Comparison of ENCODE assay signal across 11 cellular contexts in genomic region chr5:132656774-132657355, GRCh38. TPM values are rescaled to one million over a fixed set of nuclear protein-coding genes. Genes with fewer than 3 reads are reported as not detected.
A peak's percentile ranks its signal among the peaks of the same experiment; 100 is the strongest.
DNase-seq lines count a peak whose midpoint lies in the region; ATAC-seq, FAIRE-seq and TF ChIP-seq lines count a peak whose summit lies in the region.
"Had no signal": no experiment of that assay in that cellular context is flagged by ENCODE, and none has a peak within 500 bp of the region (broad histone marks: within the 10 kb centered on the region; RNA-seq: fewer than 3 reads in every experiment).

No MANE protein-coding gene starts in this region.

- FAIRE-seq in H54 (lab: Jason Lieb, UNC): no peak
- FAIRE-seq: G401.6 had no signal

- peaks cover 6% of the 10 kb centered on the region for H3K27me3 Mint-ChIP-seq in activated CD8-positive, alpha-beta T cell treated with anti-CD3 and anti-CD28 coated beads, Interleukin-2, amount 10 ng/mL, durations not matched to agents 7 days and 5 days (ENCODE audit: low read depth)
- H3K27me3 Mint-ChIP-seq in Caco-2 (ENCODE audit: insufficient read depth, unreplicated experiment): no peaks in the 10 kb centered on the region

- no peaks in the 10 kb centered on the region for H3K36me3 Mint-ChIP-seq in activated CD8-positive, alpha-beta T cell treated with anti-CD3 and anti-CD28 coated beads, Interleukin-2, amount 10 ng/mL, durations not matched to agents 7 days and 5 days (ENCODE audit: low read depth)
- no peaks in the 10 kb centered on the region for H3K36me3 Mint-ChIP-seq in Caco-2 (ENCODE audit: insufficient read depth, unreplicated experiment)

- H3K9me3 Mint-ChIP-seq in activated CD8-positive, alpha-beta T cell treated with anti-CD3 and anti-CD28 coated beads, Interleukin-2, amount 10 ng/mL, durations not matched to agents 7 days and 5 days (ENCODE audit: insufficient read depth): no peaks in the 10 kb centered on the region
- no peaks in the 10 kb centered on the region for H3K9me3 Mint-ChIP-seq in Caco-2 (ENCODE audit: unreplicated experiment)

- BruUV-seq in Caco-2 (replicated peaks; lab: Mats Ljungman, UMichigan): no TSS peak

- peaks cover 30% of the 10 kb centered on the region for H3K4me1 Mint-ChIP-seq in activated CD8-positive, alpha-beta T cell treated with anti-CD3 and anti-CD28 coated beads, Interleukin-2, amount 10 ng/mL, durations not matched to agents 7 days and 5 days (ENCODE audit: low read depth)
- H3K4me1 Mint-ChIP-seq in Caco-2 (ENCODE audit: low read depth, unreplicated experiment): no peaks in the 10 kb centered on the region

- in situ Hi-C loops in GM13976 (cut with MboI; ENCODE audit: low sequenced_read_pairs, unreplicated experiment): no loop called here

- H3K27me3 ChIP-seq in iPS-15b (ENCODE audit: control insufficient read depth, insufficient read depth, low read length): peaks cover 36% of the 10 kb centered on the region
- H3K27me3 ChIP-seq in Caco-2 (replicated peaks; ENCODE audit: control insufficient read depth, insufficient read depth, low read length): no peaks in the 10 kb centered on the region

- CTCF ChIA-PET in activated CD8-positive, alpha-beta T cell treated with anti-CD3 and anti-CD28 coated beads, Interleukin-2, amount 10 ng/mL, durations not matched to agents 7 days and 5 days (lab: Charles Lee): interaction anchor here (1.1 to 1.6 kb wide), 2 partner anchors 12 to 25 kb away, joined by 4 read pairs; no protein-coding TSS in a partner anchor
- CTCF ChIA-PET in Caco-2 (lab: Charles Lee): no interaction called here

- H3K4me3 Mint-ChIP-seq in activated CD8-positive, alpha-beta T cell treated with anti-CD3 and anti-CD28 coated beads, Interleukin-2, amount 10 ng/mL, durations not matched to agents 7 days and 5 days: peak overlapping the region; percentile 51
- no peak overlapping the region for H3K4me3 Mint-ChIP-seq in Caco-2 (ENCODE audit: unreplicated experiment)

- POLR2A ChIA-PET in activated CD8-positive, alpha-beta T cell treated with anti-CD3 and anti-CD28 coated beads, Interleukin-2, amount 10 ng/mL, durations not matched to agents 7 days and 5 days (lab: Charles Lee): interaction anchor here (0.8 to 1.0 kb wide), 2 partner anchors 100 to 1374 kb away, joined by 3 read pairs; no protein-coding TSS in a partner anchor
- POLR2A ChIA-PET in Caco-2 (lab: Charles Lee): no interaction called here

- TF ChIP-seq POLR2A in H54 (IDR thresholded peaks at IDR 0.05; ENCODE audit: low read depth, low read length): no peak

- H3K4me1 ChIP-seq in iPS-15b (ENCODE audit: control insufficient read depth, insufficient read depth, low read length) (no peaks in the 10 kb centered on the region), Caco-2 (no peaks in the 10 kb centered on the region)

- intact Hi-C loops in Caco-2 (cut with micrococcal nuclease; ENCODE audit: unreplicated experiment): no loop called here

- DNase-seq in GM13976 (ENCODE audit: low spot score) (peak; percentile 37), A172 (ENCODE audit: low spot score) (no peak), Caco-2 (no peak), H54 (ENCODE audit: insufficient read length, low spot score) (no peak)
- DNase-seq in activated CD8-positive, alpha-beta T cell treated with anti-CD3 and anti-CD28 coated beads, Interleukin-2, amount 10 ng/mL, durations not matched to agents 7 days and 5 days: no peak
- DNase-seq in stimulated activated CD8-positive, alpha-beta memory T cell treated with anti-CD3 and anti-CD28 coated beads, Interleukin-4, amount 100 ng/mL, for 48 hours: peak; percentile 43
- DNase-seq: NCI-H524 had no signal

- no peaks in the 10 kb centered on the region for H3K9me3 ChIP-seq in iPS-15b (ENCODE audit: control insufficient read depth, insufficient read depth, low read length)
- no peaks in the 10 kb centered on the region for H3K9me3 ChIP-seq in Caco-2

- H3K4me3 ChIP-seq in iPS-15b (ENCODE audit: low read depth, low read length) (peak overlapping the region; percentile 26), Caco-2 (ENCODE audit: low read depth, low read length) (no peak overlapping the region)

- H3K36me3 ChIP-seq in iPS-15b (ENCODE audit: control insufficient read depth, insufficient read depth, low read length) (no peaks in the 10 kb centered on the region), Caco-2 (ENCODE audit: control insufficient read depth, insufficient read depth, low read length) (no peaks in the 10 kb centered on the region)

- ATAC-seq in activated CD8-positive, alpha-beta T cell treated with anti-CD3 and anti-CD28 coated beads, Interleukin-2, amount 10 ng/mL, durations not matched to agents 7 days and 5 days: peak; percentile 44
- no peak for ATAC-seq in HG02759 (IDR thresholded peaks at IDR 0.05; ENCODE audit: unreplicated experiment)

- H3K27ac Mint-ChIP-seq in activated CD8-positive, alpha-beta T cell treated with anti-CD3 and anti-CD28 coated beads, Interleukin-2, amount 10 ng/mL, durations not matched to agents 7 days and 5 days: peak overlapping the region; percentile 72
- H3K27ac Mint-ChIP-seq in Caco-2 (ENCODE audit: unreplicated experiment): no peak overlapping the region

- no peak overlapping the region for H3K9ac ChIP-seq in iPS-15b (ENCODE audit: low read depth, low read length)

- TF ChIP-seq CTCF in GM13976 (IDR thresholded peaks at IDR 0.05; ENCODE audit: borderline replicate concordance, control extremely low read depth, extremely low read depth, insufficient read depth, missing control alignments): no peak
- TF ChIP-seq CTCF in Caco-2 (IDR thresholded peaks at IDR 0.05; ENCODE audit: insufficient read depth in 1 of 2, low read depth in 1 of 2, low read length in 1 of 2, severe bottlenecking in 1 of 2, unreplicated experiment in 1 of 2): no peak

RNA-seq across cellular contexts. Expression of gene IL13, which starts 1.1 kb away (rescaled TPM):
- total RNA-seq in activated CD8-positive, alpha-beta T cell treated with anti-CD3 and anti-CD28 coated beads, Interleukin-2, amount 10 ng/mL, durations not matched to agents 7 days and 5 days: 1 to 10 TPM; 1.4 to 1.6 TPM
- total RNA-seq in A172 (2014; rRNA removed; shearing (Covaris generic)): not detected in 2 replicates
- total RNA-seq in Caco-2 (2022): not detected in 2 replicates
- total RNA-seq: lung had no signal

RNA-seq across cellular contexts. Expression of gene IL4, which starts 16.9 kb away (rescaled TPM):
- not detected for total RNA-seq in activated CD8-positive, alpha-beta T cell treated with anti-CD3 and anti-CD28 coated beads, Interleukin-2, amount 10 ng/mL, durations not matched to agents 7 days and 5 days
- not detected in 2 replicates for total RNA-seq in A172 (2014; rRNA removed; shearing (Covaris generic))
- not detected in 2 replicates for total RNA-seq in Caco-2 (2022)
- total RNA-seq: lung had no signal

Comparison
In these comparisons a context has a peak if more than half of its experiments do, and no peak if none do; other contexts are left out.
1. DNase-seq: peak in GM13976 (single experiment) and stimulated activated CD8-positive, alpha-beta memory T cell treated with anti-CD3 and anti-CD28 coated beads, Interleukin-4, amount 100 ng/mL, for 48 hours (single experiment); none in activated CD8-positive, alpha-beta T cell treated with anti-CD3 and anti-CD28 coated beads, Interleukin-2, amount 10 ng/mL, durations not matched to agents 7 days and 5 days (single experiment), A172 (single experiment), Caco-2 (0 of 2) and H54 (single experiment).